ENCODE assay signal across 1 cellular context in the genomic region with DNA sequence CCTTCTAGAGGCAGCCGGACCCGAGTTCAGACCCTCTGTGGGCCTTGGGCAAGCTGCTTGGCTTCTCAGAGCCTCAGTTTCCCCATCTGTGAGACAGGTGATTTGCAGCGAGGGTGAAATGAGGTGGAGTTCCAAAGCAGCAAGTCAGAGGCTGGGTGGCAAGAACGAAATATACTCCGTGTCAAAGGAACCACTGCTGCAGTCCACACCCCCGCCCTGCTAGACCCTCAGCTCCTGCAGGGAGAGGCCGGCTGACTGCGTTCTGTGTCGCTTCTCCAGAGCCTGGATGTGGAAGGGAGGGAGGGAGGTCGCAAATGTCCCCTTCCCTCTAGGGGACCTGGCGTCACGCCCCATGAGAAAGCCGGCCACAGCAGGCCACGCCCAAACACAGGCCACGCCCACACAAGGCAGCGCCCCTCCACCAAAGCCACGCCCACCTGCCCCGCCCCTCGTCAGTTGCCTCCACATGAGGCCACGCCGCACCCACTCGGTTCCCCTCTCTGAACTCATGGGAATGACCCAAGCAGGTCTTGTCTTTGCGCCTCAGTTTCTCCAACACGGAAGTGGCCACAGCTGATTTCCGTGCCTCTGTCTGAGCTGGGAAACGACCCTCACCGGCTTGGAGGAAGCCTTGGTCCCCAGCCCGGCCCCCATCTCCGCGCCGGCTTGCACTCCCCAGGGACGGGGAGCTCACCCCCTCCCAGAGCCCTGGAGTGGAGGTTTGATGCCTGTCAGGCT.
TF ChIP-seq lines count a peak whose summit lies in the region.

No MANE protein-coding gene starts in this region.

TF ChIP-seq in GM23338, 12 proteins besides CTCF, POLR2A, EP300 and RAD21 (continued from another document):
- no peak for TF ChIP-seq ZNF462 (CRISPR knock-in tag; IDR thresholded peaks at IDR 0.05)
- TF ChIP-seq, protein P1, sequence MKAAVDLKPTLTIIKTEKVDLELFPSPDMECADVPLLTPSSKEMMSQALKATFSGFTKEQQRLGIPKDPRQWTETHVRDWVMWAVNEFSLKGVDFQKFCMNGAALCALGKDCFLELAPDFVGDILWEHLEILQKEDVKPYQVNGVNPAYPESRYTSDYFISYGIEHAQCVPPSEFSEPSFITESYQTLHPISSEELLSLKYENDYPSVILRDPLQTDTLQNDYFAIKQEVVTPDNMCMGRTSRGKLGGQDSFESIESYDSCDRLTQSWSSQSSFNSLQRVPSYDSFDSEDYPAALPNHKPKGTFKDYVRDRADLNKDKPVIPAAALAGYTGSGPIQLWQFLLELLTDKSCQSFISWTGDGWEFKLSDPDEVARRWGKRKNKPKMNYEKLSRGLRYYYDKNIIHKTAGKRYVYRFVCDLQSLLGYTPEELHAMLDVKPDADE (IDR thresholded peaks at IDR 0.05): no peak
